In the genomic region with DNA sequence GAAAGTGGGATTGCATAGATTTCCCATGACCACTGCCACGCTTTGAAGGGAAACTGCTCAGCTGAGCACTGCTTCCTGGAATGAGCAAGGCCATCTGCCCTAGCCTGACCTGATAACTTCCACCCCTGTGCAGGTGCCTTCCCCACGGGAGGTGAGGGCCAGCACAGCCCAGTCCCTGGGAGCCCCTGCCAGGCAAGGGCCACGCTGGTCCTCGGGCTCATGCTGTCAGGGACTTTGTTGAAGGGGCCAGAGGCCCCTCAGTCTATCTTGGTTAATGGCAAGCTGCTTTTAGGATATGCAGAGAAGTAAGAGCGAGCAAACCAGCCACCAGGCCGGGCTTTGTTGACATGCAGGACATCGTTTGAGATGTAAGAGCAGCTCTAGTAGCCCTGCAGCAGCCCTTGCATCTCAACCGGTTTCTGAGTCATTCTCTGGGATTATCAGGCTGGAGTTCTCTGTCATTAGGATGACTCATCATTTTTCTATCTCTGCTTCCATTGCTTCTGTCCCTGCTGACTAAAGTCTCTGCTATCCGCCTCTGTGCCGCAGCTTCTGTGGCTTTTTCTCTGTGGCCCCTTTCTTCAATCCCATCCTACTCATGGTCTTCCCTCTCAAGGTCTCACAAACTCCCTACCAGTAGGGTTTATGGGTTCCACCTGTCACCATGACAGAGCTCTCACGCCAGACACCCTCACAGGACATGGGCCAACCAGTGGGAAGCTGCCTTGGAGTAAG, we compare ENCODE assay signal across 1 cellular context.
A peak's percentile ranks its signal among the peaks of the same experiment; 100 is the strongest.
TF ChIP-seq lines count a peak whose summit lies in the region.

No MANE protein-coding gene starts in this region.

TF ChIP-seq in HepG2, 621 proteins besides CTCF, POLR2A, EP300 and RAD21 (continued from another document and continues in another):
- TF ChIP-seq, protein P1, sequence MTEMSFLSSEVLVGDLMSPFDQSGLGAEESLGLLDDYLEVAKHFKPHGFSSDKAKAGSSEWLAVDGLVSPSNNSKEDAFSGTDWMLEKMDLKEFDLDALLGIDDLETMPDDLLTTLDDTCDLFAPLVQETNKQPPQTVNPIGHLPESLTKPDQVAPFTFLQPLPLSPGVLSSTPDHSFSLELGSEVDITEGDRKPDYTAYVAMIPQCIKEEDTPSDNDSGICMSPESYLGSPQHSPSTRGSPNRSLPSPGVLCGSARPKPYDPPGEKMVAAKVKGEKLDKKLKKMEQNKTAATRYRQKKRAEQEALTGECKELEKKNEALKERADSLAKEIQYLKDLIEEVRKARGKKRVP (CRISPR knock-in tag; IDR thresholded peaks at IDR 0.05) = peak in 1 of 2 experiments; percentile 11; a peak in 1 of 4 replicates
- TF ChIP-seq, protein P2, sequence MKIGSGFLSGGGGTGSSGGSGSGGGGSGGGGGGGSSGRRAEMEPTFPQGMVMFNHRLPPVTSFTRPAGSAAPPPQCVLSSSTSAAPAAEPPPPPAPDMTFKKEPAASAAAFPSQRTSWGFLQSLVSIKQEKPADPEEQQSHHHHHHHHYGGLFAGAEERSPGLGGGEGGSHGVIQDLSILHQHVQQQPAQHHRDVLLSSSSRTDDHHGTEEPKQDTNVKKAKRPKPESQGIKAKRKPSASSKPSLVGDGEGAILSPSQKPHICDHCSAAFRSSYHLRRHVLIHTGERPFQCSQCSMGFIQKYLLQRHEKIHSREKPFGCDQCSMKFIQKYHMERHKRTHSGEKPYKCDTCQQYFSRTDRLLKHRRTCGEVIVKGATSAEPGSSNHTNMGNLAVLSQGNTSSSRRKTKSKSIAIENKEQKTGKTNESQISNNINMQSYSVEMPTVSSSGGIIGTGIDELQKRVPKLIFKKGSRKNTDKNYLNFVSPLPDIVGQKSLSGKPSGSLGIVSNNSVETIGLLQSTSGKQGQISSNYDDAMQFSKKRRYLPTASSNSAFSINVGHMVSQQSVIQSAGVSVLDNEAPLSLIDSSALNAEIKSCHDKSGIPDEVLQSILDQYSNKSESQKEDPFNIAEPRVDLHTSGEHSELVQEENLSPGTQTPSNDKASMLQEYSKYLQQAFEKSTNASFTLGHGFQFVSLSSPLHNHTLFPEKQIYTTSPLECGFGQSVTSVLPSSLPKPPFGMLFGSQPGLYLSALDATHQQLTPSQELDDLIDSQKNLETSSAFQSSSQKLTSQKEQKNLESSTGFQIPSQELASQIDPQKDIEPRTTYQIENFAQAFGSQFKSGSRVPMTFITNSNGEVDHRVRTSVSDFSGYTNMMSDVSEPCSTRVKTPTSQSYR (CRISPR knock-in tag; IDR thresholded peaks at IDR 0.05; ENCODE audit: borderline replicate concordance) = no peak
- no peak for TF ChIP-seq HOXA3 (CRISPR knock-in tag; IDR thresholded peaks at IDR 0.05)
- TF ChIP-seq ATF7 (IDR thresholded peaks at IDR 0.05) = no peak
- TF ChIP-seq ATF7 (CRISPR knock-in tag; IDR thresholded peaks at IDR 0.05) = no peak
- 0 out of 2 replicates have a peak, but pooled peaks have one; percentile 27 for TF ChIP-seq KDM5B (CRISPR knock-in tag; IDR thresholded peaks at IDR 0.05; ENCODE audit: borderline replicate concordance)
- TF ChIP-seq, protein P3, sequence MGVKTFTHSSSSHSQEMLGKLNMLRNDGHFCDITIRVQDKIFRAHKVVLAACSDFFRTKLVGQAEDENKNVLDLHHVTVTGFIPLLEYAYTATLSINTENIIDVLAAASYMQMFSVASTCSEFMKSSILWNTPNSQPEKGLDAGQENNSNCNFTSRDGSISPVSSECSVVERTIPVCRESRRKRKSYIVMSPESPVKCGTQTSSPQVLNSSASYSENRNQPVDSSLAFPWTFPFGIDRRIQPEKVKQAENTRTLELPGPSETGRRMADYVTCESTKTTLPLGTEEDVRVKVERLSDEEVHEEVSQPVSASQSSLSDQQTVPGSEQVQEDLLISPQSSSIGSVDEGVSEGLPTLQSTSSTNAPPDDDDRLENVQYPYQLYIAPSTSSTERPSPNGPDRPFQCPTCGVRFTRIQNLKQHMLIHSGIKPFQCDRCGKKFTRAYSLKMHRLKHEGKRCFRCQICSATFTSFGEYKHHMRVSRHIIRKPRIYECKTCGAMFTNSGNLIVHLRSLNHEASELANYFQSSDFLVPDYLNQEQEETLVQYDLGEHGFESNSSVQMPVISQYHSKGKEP (CRISPR knock-in tag; IDR thresholded peaks at IDR 0.05) = no peak
- no peak for TF ChIP-seq ESRRA (CRISPR knock-in tag; IDR thresholded peaks at IDR 0.05; ENCODE audit: low read depth)
- no peak for TF ChIP-seq NFATC3 (CRISPR knock-in tag; IDR thresholded peaks at IDR 0.05)
- no peak for TF ChIP-seq ZNF776 (CRISPR knock-in tag; IDR thresholded peaks at IDR 0.05)
- TF ChIP-seq, protein P4, sequence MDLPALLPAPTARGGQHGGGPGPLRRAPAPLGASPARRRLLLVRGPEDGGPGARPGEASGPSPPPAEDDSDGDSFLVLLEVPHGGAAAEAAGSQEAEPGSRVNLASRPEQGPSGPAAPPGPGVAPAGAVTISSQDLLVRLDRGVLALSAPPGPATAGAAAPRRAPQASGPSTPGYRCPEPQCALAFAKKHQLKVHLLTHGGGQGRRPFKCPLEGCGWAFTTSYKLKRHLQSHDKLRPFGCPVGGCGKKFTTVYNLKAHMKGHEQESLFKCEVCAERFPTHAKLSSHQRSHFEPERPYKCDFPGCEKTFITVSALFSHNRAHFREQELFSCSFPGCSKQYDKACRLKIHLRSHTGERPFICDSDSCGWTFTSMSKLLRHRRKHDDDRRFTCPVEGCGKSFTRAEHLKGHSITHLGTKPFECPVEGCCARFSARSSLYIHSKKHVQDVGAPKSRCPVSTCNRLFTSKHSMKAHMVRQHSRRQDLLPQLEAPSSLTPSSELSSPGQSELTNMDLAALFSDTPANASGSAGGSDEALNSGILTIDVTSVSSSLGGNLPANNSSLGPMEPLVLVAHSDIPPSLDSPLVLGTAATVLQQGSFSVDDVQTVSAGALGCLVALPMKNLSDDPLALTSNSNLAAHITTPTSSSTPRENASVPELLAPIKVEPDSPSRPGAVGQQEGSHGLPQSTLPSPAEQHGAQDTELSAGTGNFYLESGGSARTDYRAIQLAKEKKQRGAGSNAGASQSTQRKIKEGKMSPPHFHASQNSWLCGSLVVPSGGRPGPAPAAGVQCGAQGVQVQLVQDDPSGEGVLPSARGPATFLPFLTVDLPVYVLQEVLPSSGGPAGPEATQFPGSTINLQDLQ (CRISPR knock-in tag; IDR thresholded peaks at IDR 0.05) = no peak
- no peak for TF ChIP-seq ZNF350 (CRISPR knock-in tag; IDR thresholded peaks at IDR 0.05; ENCODE audit: borderline replicate concordance, low read depth)
- TF ChIP-seq ZNF337 (CRISPR knock-in tag; IDR thresholded peaks at IDR 0.05; ENCODE audit: borderline replicate concordance, low read depth) = no peak
- no peak for TF ChIP-seq TCF7 (IDR thresholded peaks at IDR 0.05; ENCODE audit: low read depth)
- no peak for TF ChIP-seq ZNF670 (CRISPR knock-in tag; IDR thresholded peaks at IDR 0.05; ENCODE audit: borderline replicate concordance)
- TF ChIP-seq GMEB2 (CRISPR knock-in tag; IDR thresholded peaks at IDR 0.05; ENCODE audit: low read depth) = no peak
- TF ChIP-seq HDAC6 (IDR thresholded peaks at IDR 0.05; ENCODE audit: low read depth, low read length) = no peak
- no peak for TF ChIP-seq KMT2A (CRISPR knock-in tag; IDR thresholded peaks at IDR 0.05)
- no peak for TF ChIP-seq NKX3-1 (CRISPR knock-in tag; IDR thresholded peaks at IDR 0.05)
- no peak for TF ChIP-seq FIP1L1 (IDR thresholded peaks at IDR 0.05; ENCODE audit: borderline replicate concordance, insufficient read depth, low read depth, low read length)
- TF ChIP-seq ZNF790 (CRISPR knock-in tag; IDR thresholded peaks at IDR 0.05; ENCODE audit: borderline replicate concordance) = no peak
- no peak for TF ChIP-seq SMARCE1 (IDR thresholded peaks at IDR 0.05; ENCODE audit: borderline replicate concordance)
- no peak for TF ChIP-seq ZBTB46 (CRISPR knock-in tag; IDR thresholded peaks at IDR 0.05; ENCODE audit: borderline replicate concordance)
- no peak for TF ChIP-seq BORCS8-MEF2B (CRISPR knock-in tag; IDR thresholded peaks at IDR 0.05)
- TF ChIP-seq RXRB (CRISPR knock-in tag; IDR thresholded peaks at IDR 0.05; ENCODE audit: borderline replicate concordance) = no peak
- TF ChIP-seq ZNF136 (CRISPR knock-in tag; IDR thresholded peaks at IDR 0.05; ENCODE audit: low read depth) = no peak
- no peak for TF ChIP-seq ZEB1 (IDR thresholded peaks at IDR 0.05; ENCODE audit: insufficient replicate concordance, low read depth)
- 0 out of 2 replicates have a peak, but pooled peaks have one; percentile 7 for TF ChIP-seq SALL1 (CRISPR knock-in tag; IDR thresholded peaks at IDR 0.05)
- TF ChIP-seq ZNF282 (IDR thresholded peaks at IDR 0.05; ENCODE audit: partially characterized antibody) = no peak
- no peak for TF ChIP-seq KLF13 (CRISPR knock-in tag; IDR thresholded peaks at IDR 0.05)
- no peak for TF ChIP-seq ZNF556 (CRISPR knock-in tag; IDR thresholded peaks at IDR 0.05; ENCODE audit: borderline replicate concordance)
- no peak for TF ChIP-seq SKI (IDR thresholded peaks at IDR 0.05; ENCODE audit: partially characterized antibody)
- TF ChIP-seq, protein P5, sequence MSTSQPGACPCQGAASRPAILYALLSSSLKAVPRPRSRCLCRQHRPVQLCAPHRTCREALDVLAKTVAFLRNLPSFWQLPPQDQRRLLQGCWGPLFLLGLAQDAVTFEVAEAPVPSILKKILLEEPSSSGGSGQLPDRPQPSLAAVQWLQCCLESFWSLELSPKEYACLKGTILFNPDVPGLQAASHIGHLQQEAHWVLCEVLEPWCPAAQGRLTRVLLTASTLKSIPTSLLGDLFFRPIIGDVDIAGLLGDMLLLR (CRISPR knock-in tag; IDR thresholded peaks at IDR 0.05) = no peak
- peak; percentile 37 for TF ChIP-seq XRCC5 (optimal IDR thresholded peaks at IDR 0.05; ENCODE audit: low read length)
- no peak for TF ChIP-seq ZNF367 (CRISPR knock-in tag; IDR thresholded peaks at IDR 0.05; ENCODE audit: borderline replicate concordance)
- TF ChIP-seq REST (IDR thresholded peaks at IDR 0.05; ENCODE audit: borderline replicate concordance in 1 of 2, low read depth in 1 of 2, low read length in 2 of 2) = no peak
- TF ChIP-seq JUN (CRISPR knock-in tag; IDR thresholded peaks at IDR 0.05) = no peak
- no peak for TF ChIP-seq THYN1 (CRISPR knock-in tag; IDR thresholded peaks at IDR 0.05; ENCODE audit: borderline replicate concordance, low read depth)
- TF ChIP-seq MTF2 (CRISPR knock-in tag; IDR thresholded peaks at IDR 0.05; ENCODE audit: borderline replicate concordance) = no peak
- no peak for TF ChIP-seq ZNF232 (CRISPR knock-in tag; IDR thresholded peaks at IDR 0.05; ENCODE audit: borderline replicate concordance)
- no peak for TF ChIP-seq ZNF44 (CRISPR knock-in tag; IDR thresholded peaks at IDR 0.05)
- TF ChIP-seq THRA (CRISPR knock-in tag; IDR thresholded peaks at IDR 0.05; ENCODE audit: borderline replicate concordance) = no peak
- no peak for TF ChIP-seq ZNF354B (CRISPR knock-in tag; IDR thresholded peaks at IDR 0.05)
